Comparison of ENCODE assay signal across 9 cellular contexts in genomic region chr21:37006243-37006520, GRCh38. TPM values are rescaled to one million over a fixed set of nuclear protein-coding genes. Genes with fewer than 3 reads are reported as not detected.
DNase-seq lines count a peak whose midpoint lies in the region; ATAC-seq and TF ChIP-seq lines count a peak whose summit lies in the region.
"Had no signal": no experiment of that assay in that cellular context is flagged by ENCODE, and none has a peak within 500 bp of the region (broad histone marks: within the 10 kb centered on the region; RNA-seq: fewer than 3 reads in every experiment).

No MANE protein-coding gene starts in this region.

- peak overlapping the region; percentile 56 for H3K4me3 Mint-ChIP-seq in mesothelial cell of epicardium

- no peak for TF ChIP-seq EP300 in gastroesophageal sphincter (IDR thresholded peaks at IDR 0.05)

- ATAC-seq in right cardiac atrium = no peak
- ATAC-seq in left cardiac atrium = no peak
- ATAC-seq in gastroesophageal sphincter = no peak

- H3K4me1 ChIP-seq in right cardiac atrium (ENCODE audit: control insufficient read depth, insufficient read depth, low read length) (no peaks in the 10 kb centered on the region), uterus (no peaks in the 10 kb centered on the region), gastroesophageal sphincter (peaks cover 0 to 26% (median 8%) of the 10 kb centered on the region in 3 donors)

- TF ChIP-seq CTCF in choroid plexus epithelial cell (conservative IDR thresholded peaks at IDR 0.05; ENCODE audit: low read depth, low read length) = no peak
- no peak for TF ChIP-seq CTCF in mesothelial cell of epicardium (IDR thresholded peaks at IDR 0.05; ENCODE audit: unreplicated experiment)
- no peak for TF ChIP-seq CTCF in uterus (IDR thresholded peaks at IDR 0.05)
- TF ChIP-seq CTCF in gastroesophageal sphincter (IDR thresholded peaks at IDR 0.05) = no peak

- H3K27me3 ChIP-seq in right cardiac atrium (ENCODE audit: control insufficient read depth, insufficient read depth) (no peaks in the 10 kb centered on the region), uterus (peaks cover 5 to 8% of the 10 kb centered on the region in 2 donors), gastroesophageal sphincter (peaks cover 57% of the 10 kb centered on the region)

- H3K27ac Mint-ChIP-seq in mesothelial cell of epicardium = no peak overlapping the region
- H3K27ac Mint-ChIP-seq: activated naive CD4-positive, alpha-beta T cell treated with anti-CD3 and anti-CD28 coated beads, Interleukin-2, amount 50 U/mL, for 24 hours had no signal

- H3K36me3 ChIP-seq in uterus (no peaks in the 10 kb centered on the region), gastroesophageal sphincter (no peaks in the 10 kb centered on the region)

- H3K4me3 ChIP-seq in right cardiac atrium (ENCODE audit: low read length) (peak overlapping the region; percentile 64), choroid plexus epithelial cell (ENCODE audit: low read depth, low read length) (peak overlapping the region; percentile 47), uterus (peak overlapping the region; percentile 3 to 25), gastroesophageal sphincter (peak overlapping the region in 1 of 2 donors; percentile 54)

- H3K27ac ChIP-seq in right cardiac atrium (ENCODE audit: low read length) = no peak overlapping the region
- no peak overlapping the region for H3K27ac ChIP-seq in uterus
- no peak overlapping the region for H3K27ac ChIP-seq in gastroesophageal sphincter

- intact Hi-C loops in right cardiac atrium (cut with DNase I) = no loop called here
- intact Hi-C loops in left cardiac atrium (cut with DNase I) = no loop called here
- intact Hi-C loops in uterus (cut with DNase I; ENCODE audit: low total_unique reads) = no loop called here

- no peak for TF ChIP-seq POLR2A in uterus (IDR thresholded peaks at IDR 0.05)
- TF ChIP-seq POLR2A in gastroesophageal sphincter (IDR thresholded peaks at IDR 0.05) = no peak

- H3K9me3 ChIP-seq in right cardiac atrium (ENCODE audit: control insufficient read depth, low read length) = no peaks in the 10 kb centered on the region
- no peaks in the 10 kb centered on the region for H3K9me3 ChIP-seq in uterus
- no peaks in the 10 kb centered on the region for H3K9me3 ChIP-seq in gastroesophageal sphincter

- H3K27me3 Mint-ChIP-seq in mesothelial cell of epicardium (ENCODE audit: low read depth) = peaks cover 61% of the 10 kb centered on the region

- 2% methylated on average over 20 of the region's 20 CpGs for WGBS in right cardiac atrium
- 2% methylated on average over 18 of the region's 20 CpGs; no CpG with 5 or more reads in 1 of the 2 donors for WGBS in gastroesophageal sphincter (ENCODE audit: low coverage in 1 of 2), 2 donors

- DNase-seq in right cardiac atrium (peak in 1 of 3 donors; percentile 50), left cardiac atrium (no peak), choroid plexus epithelial cell (ENCODE audit: low read depth) (no peak), mesothelial cell of epicardium (ENCODE audit: low spot score in 2 of 2, unreplicated experiment in 2 of 2) (no peak), uterus (no peak), NOMO-1 (lab: John Stamatoyannopoulos, UW; ENCODE audit: unreplicated experiment in 2 of 2) (no peak)
- no peak for DNase-seq in NK-92 treated with Interleukin-12 subunit alpha and Interleukin-12 subunit beta, amount 100 ng/mL, for 24 hours (lab: John Stamatoyannopoulos, UW)

- no peaks in the 10 kb centered on the region for H3K36me3 Mint-ChIP-seq in mesothelial cell of epicardium
- H3K36me3 Mint-ChIP-seq: activated naive CD4-positive, alpha-beta T cell treated with anti-CD3 and anti-CD28 coated beads, Interleukin-2, amount 50 U/mL, for 24 hours had no signal

- no peaks in the 10 kb centered on the region for H3K9me3 Mint-ChIP-seq in mesothelial cell of epicardium
- H3K9me3 Mint-ChIP-seq: activated naive CD4-positive, alpha-beta T cell treated with anti-CD3 and anti-CD28 coated beads, Interleukin-2, amount 50 U/mL, for 24 hours had no signal

- H3K4me1 Mint-ChIP-seq in mesothelial cell of epicardium = peaks cover 7% of the 10 kb centered on the region

RNA-seq across cellular contexts. Expression of gene RIPPLY3, which starts 0.3 kb away (rescaled TPM):
- total RNA-seq in right cardiac atrium (not detected), left cardiac atrium (not detected), mesothelial cell of epicardium (0.22 to 0.54 TPM (median 0.38 TPM) in 3 replicates), uterus (under 1 TPM in 1 of 4 donors, not detected in 3; 0.62 TPM), gastroesophageal sphincter (not detected)
- not detected for polyA plus RNA-seq in right cardiac atrium

RNA-seq across cellular contexts. Expression of gene HLCS, which starts 39.7 kb away (rescaled TPM):
- total RNA-seq in right cardiac atrium = 10 to 100 TPM in 2 of 4 donors, 1 to 10 TPM in 2; 8.0 to 11.4 (median 9.6) TPM
- 3.5 TPM for polyA plus RNA-seq in right cardiac atrium
- 1 to 10 TPM; 8.3 to 8.9 TPM for total RNA-seq in left cardiac atrium
- total RNA-seq in mesothelial cell of epicardium = 19.8 to 20.2 TPM (median 19.8 TPM) in 3 replicates
- 10 to 100 TPM in 2 of 4 donors, 1 to 10 TPM in 2; 3.8 to 31.4 (median 15.4) TPM for total RNA-seq in uterus
- total RNA-seq in gastroesophageal sphincter = 10 to 100 TPM; 14.4 to 33.3 (median 24.9) TPM
